1 cellular context compared by ENCODE assay signal in the genomic region with DNA sequence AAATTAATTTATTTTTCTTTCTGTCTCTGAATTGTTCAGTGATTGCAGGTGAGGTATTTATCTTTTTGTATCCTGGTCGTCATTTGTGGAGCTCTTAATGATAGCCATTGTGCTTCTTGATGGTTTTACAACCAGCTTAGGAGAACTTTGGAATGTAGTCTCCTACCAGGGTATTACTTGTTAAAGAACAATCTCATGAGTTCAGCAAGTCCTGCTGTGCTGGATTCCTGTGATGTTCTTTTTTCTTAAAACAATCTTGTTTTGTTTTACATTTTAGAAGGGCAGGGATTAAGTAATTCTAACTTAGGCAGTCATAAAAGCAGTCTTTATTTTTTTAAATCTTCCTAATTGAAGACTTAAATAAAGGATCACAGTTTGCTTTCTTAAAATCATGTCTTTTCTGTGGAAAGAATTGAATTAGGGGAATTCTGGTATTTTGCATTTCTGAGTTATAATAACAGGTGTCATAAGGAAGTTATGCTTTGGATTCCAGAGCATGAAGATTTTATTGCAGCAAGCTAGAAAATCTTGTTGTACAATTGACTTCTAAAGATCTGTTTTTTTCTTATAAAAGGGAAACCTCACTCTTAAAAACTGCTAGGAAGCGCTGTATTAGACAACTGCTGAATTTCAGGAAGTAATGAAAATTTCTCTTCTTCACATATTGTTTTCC.
TF ChIP-seq lines count a peak whose summit lies in the region.

No MANE protein-coding gene starts in this region.

TF ChIP-seq in endothelial cell of umbilical vein, 7 proteins besides CTCF, POLR2A, EP300 and RAD21:
- TF ChIP-seq MYC (IDR thresholded peaks at IDR 0.05; ENCODE audit: low read depth, low read length) (no peak), MAX (IDR thresholded peaks at IDR 0.05; ENCODE audit: insufficient read depth, insufficient read length) (no peak), FOS (IDR thresholded peaks at IDR 0.05; ENCODE audit: borderline replicate concordance, insufficient read depth, low read length) (no peak)
